ENCODE assay signal across 8 cellular contexts in the genomic region with DNA sequence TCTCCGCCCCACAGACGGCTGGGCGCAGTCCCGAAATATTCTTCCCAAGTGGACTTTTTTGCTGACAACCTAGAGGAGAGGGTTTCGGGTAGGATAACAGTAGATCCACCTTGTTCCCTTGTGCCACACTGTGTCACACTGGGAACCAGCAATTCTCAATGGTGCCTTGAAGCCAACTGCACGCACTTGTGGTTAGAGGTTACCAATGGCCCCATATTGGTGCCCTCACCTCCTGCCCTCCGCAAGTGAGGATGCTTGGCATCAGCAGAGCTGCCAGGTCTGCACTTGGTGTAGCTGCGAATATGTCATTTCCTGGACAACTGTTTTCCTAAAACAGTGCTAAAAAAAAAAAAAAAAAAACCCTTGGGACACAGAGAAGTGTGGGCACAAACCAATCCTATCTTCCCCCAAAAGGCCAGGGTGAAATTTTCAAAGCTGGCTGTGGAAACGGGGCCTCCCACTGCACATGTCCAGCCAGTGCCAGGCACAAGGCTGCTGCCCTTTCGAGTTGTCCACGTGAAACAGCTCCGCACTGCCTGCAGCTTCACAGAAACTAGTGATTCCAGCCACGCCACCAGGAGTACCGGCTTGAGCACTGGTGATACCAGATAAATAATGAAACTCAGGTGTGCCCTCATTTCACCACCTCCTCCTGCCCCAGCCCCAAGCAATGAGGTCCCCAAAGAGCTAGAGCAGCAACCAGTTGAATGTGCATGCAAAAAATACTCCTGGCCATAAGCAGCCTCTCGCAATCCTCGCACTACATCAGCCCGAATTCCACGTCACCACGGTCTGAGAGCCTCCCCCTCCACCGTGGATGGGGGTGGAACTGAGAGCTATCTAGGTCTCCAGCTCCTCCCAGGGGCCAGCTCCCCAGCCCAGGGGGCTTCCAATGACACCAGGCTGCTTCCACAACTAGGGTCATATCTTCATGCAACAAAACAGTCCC. TPM values are rescaled to one million over a fixed set of nuclear protein-coding genes. Genes with fewer than 3 reads are reported as not detected.
DNase-seq lines count a peak whose midpoint lies in the region; ATAC-seq and TF ChIP-seq lines count a peak whose summit lies in the region.

No MANE protein-coding gene starts in this region.

- H3K27ac ChIP-seq in cardiac muscle cell = peak overlapping the region; percentile 5

- DNase-seq in cardiac muscle cell (ENCODE audit: low read depth in 1 of 2, low spot score in 1 of 2) (peak in 1 of 2 donors; percentile 30), left cardiac atrium (no peak), hypothalamus (lab: John Stamatoyannopoulos, UW) (peak in 26 of 51 donors; percentile 13 to 63 (median 38)), sciatic nerve (ENCODE audit: low spot score) (no peak), A172 (ENCODE audit: low spot score) (no peak)
- DNase-seq in activated T-helper 1 cell treated with anti-CD3 and anti-CD28 coated beads, Interleukin-12 subunit alpha, Interleukin-12 subunit beta, Interleukin-2, Interleukin-4 antibody, amounts not matched to agents 30 ng/mL and 10 ng/mL and 1 ng/mL, durations not matched to agents 14 hours and 24 hours and 36 hours (ENCODE audit: low spot score) = peak; percentile 59

- H3K27me3 ChIP-seq in cardiac muscle cell = no peaks in the 10 kb centered on the region

- H3K27ac Mint-ChIP-seq in activated T-helper 1 cell treated with anti-CD3 and anti-CD28 coated beads, Interleukin-12 subunit alpha, Interleukin-12 subunit beta, Interleukin-2, Interleukin-4 antibody, amounts not matched to agents 30 ng/mL and 10 ng/mL and 1 ng/mL, durations not matched to agents 14 hours and 24 hours and 36 hours = peak overlapping the region; percentile 100
- peak overlapping the region; percentile 97 for H3K27ac Mint-ChIP-seq in stimulated activated memory B cell treated with anti-CD40 and anti-IgM and Interleukin-4, amounts not matched to agents 10 μg/mL and 1 μg/mL and 100 μg/mL, for 72 hours

- H3K9me3 ChIP-seq in cardiac muscle cell (ENCODE audit: low read depth) = no peaks in the 10 kb centered on the region

- peaks cover 4% of the 10 kb centered on the region for H3K36me3 ChIP-seq in cardiac muscle cell

- H3K9me3 Mint-ChIP-seq in activated T-helper 1 cell treated with anti-CD3 and anti-CD28 coated beads, Interleukin-12 subunit alpha, Interleukin-12 subunit beta, Interleukin-2, Interleukin-4 antibody, amounts not matched to agents 30 ng/mL and 10 ng/mL and 1 ng/mL, durations not matched to agents 14 hours and 24 hours and 36 hours = no peaks in the 10 kb centered on the region
- peaks cover 3% of the 10 kb centered on the region for H3K9me3 Mint-ChIP-seq in stimulated activated memory B cell treated with anti-CD40 and anti-IgM and Interleukin-4, amounts not matched to agents 10 μg/mL and 1 μg/mL and 100 μg/mL, for 72 hours

- no peak overlapping the region for H3K4me3 ChIP-seq in cardiac muscle cell

- peaks cover 2% of the 10 kb centered on the region for H3K27me3 Mint-ChIP-seq in activated T-helper 1 cell treated with anti-CD3 and anti-CD28 coated beads, Interleukin-12 subunit alpha, Interleukin-12 subunit beta, Interleukin-2, Interleukin-4 antibody, amounts not matched to agents 30 ng/mL and 10 ng/mL and 1 ng/mL, durations not matched to agents 14 hours and 24 hours and 36 hours (ENCODE audit: insufficient read depth)
- no peaks in the 10 kb centered on the region for H3K27me3 Mint-ChIP-seq in stimulated activated memory B cell treated with anti-CD40 and anti-IgM and Interleukin-4, amounts not matched to agents 10 μg/mL and 1 μg/mL and 100 μg/mL, for 72 hours

- H3K4me1 ChIP-seq in cardiac muscle cell (ENCODE audit: low read depth) = peaks cover 24% of the 10 kb centered on the region

- peaks cover 24% of the 10 kb centered on the region for H3K36me3 Mint-ChIP-seq in activated T-helper 1 cell treated with anti-CD3 and anti-CD28 coated beads, Interleukin-12 subunit alpha, Interleukin-12 subunit beta, Interleukin-2, Interleukin-4 antibody, amounts not matched to agents 30 ng/mL and 10 ng/mL and 1 ng/mL, durations not matched to agents 14 hours and 24 hours and 36 hours (ENCODE audit: low read depth)
- H3K36me3 Mint-ChIP-seq in stimulated activated memory B cell treated with anti-CD40 and anti-IgM and Interleukin-4, amounts not matched to agents 10 μg/mL and 1 μg/mL and 100 μg/mL, for 72 hours = peaks cover 42% of the 10 kb centered on the region

- H3K4me1 Mint-ChIP-seq in activated T-helper 1 cell treated with anti-CD3 and anti-CD28 coated beads, Interleukin-12 subunit alpha, Interleukin-12 subunit beta, Interleukin-2, Interleukin-4 antibody, amounts not matched to agents 30 ng/mL and 10 ng/mL and 1 ng/mL, durations not matched to agents 14 hours and 24 hours and 36 hours (ENCODE audit: low read depth) = peaks cover 76% of the 10 kb centered on the region
- peaks cover 79% of the 10 kb centered on the region for H3K4me1 Mint-ChIP-seq in stimulated activated memory B cell treated with anti-CD40 and anti-IgM and Interleukin-4, amounts not matched to agents 10 μg/mL and 1 μg/mL and 100 μg/mL, for 72 hours

- H3K4me3 Mint-ChIP-seq in activated T-helper 1 cell treated with anti-CD3 and anti-CD28 coated beads, Interleukin-12 subunit alpha, Interleukin-12 subunit beta, Interleukin-2, Interleukin-4 antibody, amounts not matched to agents 30 ng/mL and 10 ng/mL and 1 ng/mL, durations not matched to agents 14 hours and 24 hours and 36 hours = peak overlapping the region; percentile 92
- H3K4me3 Mint-ChIP-seq in stimulated activated memory B cell treated with anti-CD40 and anti-IgM and Interleukin-4, amounts not matched to agents 10 μg/mL and 1 μg/mL and 100 μg/mL, for 72 hours = peak overlapping the region; percentile 90

- intact Hi-C loops in left cardiac atrium (cut with DNase I) = loop anchor here (5.0 to 10.0 kb wide), 4 partner anchors 156 to 351 kb away; partner anchors contain the start of genes FNBP1 (in 1 of the 2) and GPR107 (in 1 of the 2)
- intact Hi-C loops in activated T-helper 1 cell treated with anti-CD3 and anti-CD28 coated beads, Interleukin-12 subunit alpha, Interleukin-12 subunit beta, Interleukin-2, Interleukin-4 antibody, amounts not matched to agents 30 ng/mL and 10 ng/mL and 1 ng/mL, durations not matched to agents 14 hours and 24 hours and 36 hours (cut with micrococcal nuclease) = loop anchor here (1.0 to 5.0 kb wide), 6 partner anchors 77 to 1386 kb away; partner anchors contain the start of gene GPR107
- intact Hi-C loops in sciatic nerve (cut with DNase I) = loop anchor here (10.0 kb wide), 2 partner anchors 168 to 348 kb away; partner anchors contain the start of gene GPR107

- TF ChIP-seq CTCF in cardiac muscle cell (IDR thresholded peaks at IDR 0.05; ENCODE audit: low read depth, low read length) = no peak

- ATAC-seq in left cardiac atrium (no peak), GM18498 (IDR thresholded peaks at IDR 0.05; ENCODE audit: unreplicated experiment) (no peak), sciatic nerve (no peak)
- ATAC-seq in stimulated activated memory B cell treated with anti-CD40 and anti-IgM and Interleukin-4, amounts not matched to agents 10 μg/mL and 1 μg/mL and 100 μg/mL, for 72 hours = no peak

RNA-seq across cellular contexts. Expression of gene USP20, which starts 51.2 kb away (rescaled TPM):
- total RNA-seq in cardiac muscle cell = 36.7 and 47.3 TPM in 2 replicates
- polyA plus RNA-seq in cardiac muscle cell = 32.7 and 43.4 TPM in 2 replicates
- 10 to 100 TPM; 13.9 to 14.3 TPM for total RNA-seq in left cardiac atrium
- total RNA-seq in activated T-helper 1 cell treated with anti-CD3 and anti-CD28 coated beads, Interleukin-12 subunit alpha, Interleukin-12 subunit beta, Interleukin-2, Interleukin-4 antibody, amounts not matched to agents 30 ng/mL and 10 ng/mL and 1 ng/mL, durations not matched to agents 14 hours and 24 hours and 36 hours = 47.9 and 50.2 TPM in 2 replicates
- total RNA-seq in sciatic nerve = 28.7 TPM
- 4.5 and 7.0 TPM in 2 replicates for total RNA-seq in A172 (2014; rRNA removed; shearing (Covaris generic))

RNA-seq across cellular contexts. Expression of gene C9orf78, which starts 51.4 kb away (rescaled TPM):
- total RNA-seq in cardiac muscle cell (31.1 and 66.5 TPM in 2 replicates), left cardiac atrium (10 to 100 TPM; 26.0 to 33.2 TPM), sciatic nerve (38.6 TPM)
- polyA plus RNA-seq in cardiac muscle cell = 56.5 and 65.5 TPM in 2 replicates
- 64.0 and 67.4 TPM in 2 replicates for total RNA-seq in activated T-helper 1 cell treated with anti-CD3 and anti-CD28 coated beads, Interleukin-12 subunit alpha, Interleukin-12 subunit beta, Interleukin-2, Interleukin-4 antibody, amounts not matched to agents 30 ng/mL and 10 ng/mL and 1 ng/mL, durations not matched to agents 14 hours and 24 hours and 36 hours
- total RNA-seq in A172 (2014; rRNA removed; shearing (Covaris generic)) = 71.9 and 75.3 TPM in 2 replicates

Comparison
In these comparisons a context has a peak if more than half of its experiments do, and no peak if none do; other contexts are left out.
1. DNase-seq: peak in activated T-helper 1 cell treated with anti-CD3 and anti-CD28 coated beads, Interleukin-12 subunit alpha, Interleukin-12 subunit beta, Interleukin-2, Interleukin-4 antibody, amounts not matched to agents 30 ng/mL and 10 ng/mL and 1 ng/mL, durations not matched to agents 14 hours and 24 hours and 36 hours (single experiment) and hypothalamus (26 of 51); none in left cardiac atrium (single experiment), sciatic nerve (single experiment) and A172 (single experiment).